In the genomic region with DNA sequence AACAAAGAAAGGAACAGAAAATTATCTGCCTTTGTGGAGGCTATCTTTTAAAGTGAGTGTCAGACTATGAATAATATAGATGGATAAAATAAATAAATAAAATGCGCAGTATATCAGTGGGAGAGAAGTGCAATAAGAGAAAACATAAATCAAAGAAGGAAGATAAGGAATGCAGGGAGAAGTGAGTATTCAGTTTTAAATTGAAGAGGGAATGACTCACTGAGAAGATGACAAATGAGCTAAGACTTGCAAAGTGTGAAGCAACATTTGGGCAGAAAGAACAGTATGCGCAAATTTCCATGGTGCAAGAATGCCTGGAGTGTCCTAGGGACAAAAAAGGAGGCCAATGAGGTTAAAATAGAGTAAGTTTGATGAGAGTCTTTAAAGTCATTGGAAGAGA, we compare ENCODE assay signal across 15 cellular contexts.
DNase-seq lines count a peak whose midpoint lies in the region; ATAC-seq and TF ChIP-seq lines count a peak whose summit lies in the region.
"Had no signal": no experiment of that assay in that cellular context is flagged by ENCODE, and none has a peak within 500 bp of the region (broad histone marks: within the 10 kb centered on the region; RNA-seq: fewer than 3 reads in every experiment).

No MANE protein-coding gene starts in this region.

- ATAC-seq in sciatic nerve (no peak), GM19324 (IDR thresholded peaks at IDR 0.05; ENCODE audit: low FRiP score, unreplicated experiment) (no peak)
- ATAC-seq: HepG2 had no signal

- DNase-seq in AG20443 (ENCODE audit: low spot score): peak; percentile 9
- peak; percentile 0 for DNase-seq in LHCN-M2 (ENCODE audit: low read depth)
- DNase-seq in astrocyte of the spinal cord (ENCODE audit: low read depth, low spot score): peak; percentile 26
- DNase-seq in iris pigment epithelial cell (ENCODE audit: low read depth): peak; percentile 70
- no peak for DNase-seq in sciatic nerve (ENCODE audit: low spot score)
- DNase-seq in activated naive CD4-positive, alpha-beta T cell treated with anti-CD3 and anti-CD28 coated beads, Interleukin-2, amount 50 U/mL, for 16 hours: no peak
- no peak for DNase-seq in NCI-H748 (lab: John Stamatoyannopoulos, UW; ENCODE audit: unreplicated experiment)
- DNase-seq: activated CD4-positive, alpha-beta T cell treated with anti-CD3 and anti-CD28 coated beads, Interleukin-2, amount 10 ng/mL, durations not matched to agents 24 days and 14 days; activated T-cell treated with anti-CD3 and anti-CD28 coated beads, Interleukin-2, amount 50 U/mL, for 24 hours; amygdala; posterior cingulate gyrus; T-helper 2 cell; thyroid gland had no signal

- intact Hi-C loops in sciatic nerve (cut with DNase I): no loop called here

- no peak for TF ChIP-seq CTCF in astrocyte of the spinal cord (IDR thresholded peaks at IDR 0.05; ENCODE audit: low read depth, low read length)

- in situ Hi-C loops in astrocyte of the spinal cord (cut with HindIII; ENCODE audit: low sequenced_read_pairs): no loop called here

- no peak overlapping the region for H3K4me3 ChIP-seq in astrocyte of the spinal cord (ENCODE audit: low read depth, low read length)
- H3K4me3 ChIP-seq: thyroid gland had no signal

Comparison
In these comparisons a context has a peak if more than half of its experiments do, and no peak if none do; other contexts are left out.
1. DNase-seq: peak in AG20443 (single experiment), LHCN-M2 (single experiment), astrocyte of the spinal cord (single experiment) and iris pigment epithelial cell (single experiment); none in sciatic nerve (single experiment), activated naive CD4-positive, alpha-beta T cell treated with anti-CD3 and anti-CD28 coated beads, Interleukin-2, amount 50 U/mL, for 16 hours (single experiment) and NCI-H748 (single experiment).